1 cellular context compared by ENCODE assay signal in the genomic region with DNA sequence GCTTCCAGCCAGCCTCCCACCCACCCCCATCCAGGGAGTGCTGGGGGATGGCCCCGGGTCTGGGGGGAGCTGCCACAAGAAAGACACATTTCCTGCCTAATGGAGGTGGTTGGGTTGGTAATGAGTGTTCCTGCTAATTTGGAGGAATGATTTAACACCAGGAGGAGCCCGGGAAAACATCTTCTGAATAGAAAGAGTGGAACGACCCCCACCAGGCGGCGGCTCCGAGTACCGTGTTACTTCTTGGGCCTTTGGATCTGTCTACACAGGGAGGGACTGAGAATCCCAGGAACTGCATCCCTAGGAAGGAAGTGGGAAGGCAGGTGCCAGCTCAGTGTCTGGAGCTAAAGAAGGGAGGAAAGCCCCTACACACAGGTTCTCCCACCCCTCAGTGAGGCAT.
TF ChIP-seq lines count a peak whose summit lies in the region.

No MANE protein-coding gene starts in this region.

TF ChIP-seq in GM23338, 12 proteins besides CTCF, POLR2A, EP300 and RAD21 (continued from another document):
- TF ChIP-seq, protein P1, sequence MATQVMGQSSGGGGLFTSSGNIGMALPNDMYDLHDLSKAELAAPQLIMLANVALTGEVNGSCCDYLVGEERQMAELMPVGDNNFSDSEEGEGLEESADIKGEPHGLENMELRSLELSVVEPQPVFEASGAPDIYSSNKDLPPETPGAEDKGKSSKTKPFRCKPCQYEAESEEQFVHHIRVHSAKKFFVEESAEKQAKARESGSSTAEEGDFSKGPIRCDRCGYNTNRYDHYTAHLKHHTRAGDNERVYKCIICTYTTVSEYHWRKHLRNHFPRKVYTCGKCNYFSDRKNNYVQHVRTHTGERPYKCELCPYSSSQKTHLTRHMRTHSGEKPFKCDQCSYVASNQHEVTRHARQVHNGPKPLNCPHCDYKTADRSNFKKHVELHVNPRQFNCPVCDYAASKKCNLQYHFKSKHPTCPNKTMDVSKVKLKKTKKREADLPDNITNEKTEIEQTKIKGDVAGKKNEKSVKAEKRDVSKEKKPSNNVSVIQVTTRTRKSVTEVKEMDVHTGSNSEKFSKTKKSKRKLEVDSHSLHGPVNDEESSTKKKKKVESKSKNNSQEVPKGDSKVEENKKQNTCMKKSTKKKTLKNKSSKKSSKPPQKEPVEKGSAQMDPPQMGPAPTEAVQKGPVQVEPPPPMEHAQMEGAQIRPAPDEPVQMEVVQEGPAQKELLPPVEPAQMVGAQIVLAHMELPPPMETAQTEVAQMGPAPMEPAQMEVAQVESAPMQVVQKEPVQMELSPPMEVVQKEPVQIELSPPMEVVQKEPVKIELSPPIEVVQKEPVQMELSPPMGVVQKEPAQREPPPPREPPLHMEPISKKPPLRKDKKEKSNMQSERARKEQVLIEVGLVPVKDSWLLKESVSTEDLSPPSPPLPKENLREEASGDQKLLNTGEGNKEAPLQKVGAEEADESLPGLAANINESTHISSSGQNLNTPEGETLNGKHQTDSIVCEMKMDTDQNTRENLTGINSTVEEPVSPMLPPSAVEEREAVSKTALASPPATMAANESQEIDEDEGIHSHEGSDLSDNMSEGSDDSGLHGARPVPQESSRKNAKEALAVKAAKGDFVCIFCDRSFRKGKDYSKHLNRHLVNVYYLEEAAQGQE (IDR thresholded peaks at IDR 0.05; ENCODE audit: unreplicated experiment): no peak
- no peak for TF ChIP-seq ZNF114 (CRISPR knock-in tag; IDR thresholded peaks at IDR 0.05)
